In the genomic region with DNA sequence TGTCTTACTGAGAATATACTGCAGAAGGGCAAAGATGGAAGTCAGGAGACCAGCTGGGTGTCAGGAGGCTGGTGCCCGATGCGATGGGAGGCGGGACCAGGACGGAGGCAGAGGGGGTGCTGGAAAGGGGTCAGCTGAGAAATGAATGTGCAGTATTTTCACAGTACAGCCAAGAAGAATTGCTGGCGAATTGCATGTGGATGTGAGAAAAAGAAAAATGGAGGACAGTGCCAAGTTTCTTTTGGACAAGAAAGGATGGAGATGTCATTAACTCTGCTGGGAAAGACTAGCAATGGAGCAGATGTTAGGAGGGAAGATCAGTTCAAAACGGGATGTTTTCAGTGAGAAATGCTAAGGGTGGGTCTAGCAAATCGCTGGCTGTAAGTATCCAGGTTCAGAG, we compare ENCODE assay signal across 14 cellular contexts.
"Had no signal": no experiment of that assay in that cellular context is flagged by ENCODE, and none has a peak within 500 bp of the region (broad histone marks: within the 10 kb centered on the region; RNA-seq: fewer than 3 reads in every experiment).

No MANE protein-coding gene starts in this region.

- H3K4me3 ChIP-seq: cardiac muscle cell, skin epidermis, upper lobe of left lung had no signal

- H2AFZ ChIP-seq: parathyroid adenoma had no signal

- H3K27me3 ChIP-seq: neutrophil, upper lobe of left lung had no signal

- H3K9ac ChIP-seq: parathyroid adenoma had no signal

- H3K4me1 ChIP-seq: parathyroid adenoma, upper lobe of left lung had no signal

- DNase-seq: activated CD4-positive, alpha-beta T cell treated with anti-CD3 and anti-CD28 coated beads, Interleukin-2, amount 10 ng/mL, durations not matched to agents 7 days and 5 days; activated CD8-positive, alpha-beta memory T cell treated with anti-CD3 and anti-CD28 coated beads, Interleukin-2, amount 50 U/mL, for 48 hours; activated naive CD4-positive, alpha-beta T cell; foreskin fibroblast; left cardiac atrium; naive B cell; stimulated activated CD4-positive, alpha-beta T cell treated with anti-CD3 and anti-CD28 coated beads, Interleukin-4, amount 100 ng/mL, for 4 hours; stimulated activated CD8-positive, alpha-beta memory T cell treated with anti-CD3 and anti-CD28 coated beads, Interleukin-4, amount 100 ng/mL, for 48 hours; stimulated activated naive CD4-positive, alpha-beta T cell treated with Interleukin-2 at 50 U/mL for 16 hours; upper lobe of left lung had no signal

- H3K36me3 ChIP-seq: cardiac muscle cell, neutrophil, upper lobe of left lung had no signal

- H3K9me3 ChIP-seq: neutrophil, upper lobe of left lung had no signal

- H3K79me2 ChIP-seq: parathyroid adenoma had no signal

- H3K27ac ChIP-seq: cardiac muscle cell, neutrophil, parathyroid adenoma, upper lobe of left lung had no signal
